In the genomic region with DNA sequence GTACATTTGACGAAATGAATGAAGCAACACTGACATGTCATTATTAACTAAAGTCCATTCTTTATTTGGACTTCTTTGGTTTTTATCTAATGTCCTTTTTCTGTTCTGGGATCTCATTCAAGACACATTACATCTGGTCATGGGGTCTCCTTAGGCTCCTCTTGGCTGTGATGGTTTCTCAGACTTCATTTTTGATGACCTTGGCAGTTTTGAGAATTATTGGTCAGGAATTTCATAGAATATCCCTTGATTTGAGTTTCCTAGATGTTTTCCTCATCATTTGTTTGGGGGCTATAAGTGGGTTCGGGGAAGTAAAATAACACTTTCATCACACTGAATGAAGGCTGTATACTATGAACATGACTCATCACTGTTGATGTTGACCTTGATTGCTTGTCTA, we compare ENCODE assay signal across 28 cellular contexts.
"Had no signal": no experiment of that assay in that cellular context is flagged by ENCODE, and none has a peak within 500 bp of the region (broad histone marks: within the 10 kb centered on the region; RNA-seq: fewer than 3 reads in every experiment).

No MANE protein-coding gene starts in this region.

- H3K36me3 ChIP-seq: colonic mucosa, esophagus muscularis mucosa, esophagus squamous epithelium, gastrocnemius medialis, gastroesophageal sphincter, heart left ventricle, heart right ventricle had no signal

- H3K4me1 ChIP-seq: colonic mucosa, esophagus muscularis mucosa, esophagus squamous epithelium, foreskin keratinocyte, gastrocnemius medialis, gastroesophageal sphincter, heart left ventricle, heart right ventricle had no signal

- DNase-seq: colonic mucosa; cortex of kidney; dermis blood vessel endothelial cell; dorsolateral prefrontal cortex; effector CD4-positive, alpha-beta T cell; effector CD8-positive, alpha-beta T cell; effector memory CD4-positive, alpha-beta T cell; effector memory CD8-positive, alpha-beta T cell; endodermal cell; erythroblast; esophagus squamous epithelium; foreskin fibroblast; foreskin keratinocyte; foreskin melanocyte; gastrocnemius medialis; glutamatergic neuron; head of caudate nucleus; heart left ventricle; heart right ventricle had no signal

- H2AFZ ChIP-seq: hepatocyte had no signal

- H3K9me3 ChIP-seq: colonic mucosa, esophagus muscularis mucosa, esophagus squamous epithelium, gastrocnemius medialis, gastroesophageal sphincter, heart left ventricle, heart right ventricle had no signal

- ATAC-seq: effector memory CD8-positive, alpha-beta T cell; esophagus mucosa; foreskin keratinocyte; gastrocnemius medialis; gastroesophageal sphincter; heart left ventricle; heart right ventricle had no signal

- H3K4me2 ChIP-seq: hepatocyte had no signal

- H3K27me3 ChIP-seq: colonic mucosa, dorsolateral prefrontal cortex, esophagus muscularis mucosa, esophagus squamous epithelium, foreskin keratinocyte, gastrocnemius medialis, gastroesophageal sphincter, heart left ventricle, heart right ventricle, hepatocyte had no signal

- H3K27ac ChIP-seq: colonic mucosa, coronary artery, dorsolateral prefrontal cortex, epithelial cell of prostate, esophagus muscularis mucosa, esophagus squamous epithelium, foreskin keratinocyte, gastrocnemius medialis, gastroesophageal sphincter, heart left ventricle, heart right ventricle, hepatocyte had no signal

- FAIRE-seq: endometrium, endothelial cell of umbilical vein, frontal cortex had no signal

- H3K4me3 ChIP-seq: colonic mucosa, coronary artery, dorsolateral prefrontal cortex, esophagus muscularis mucosa, esophagus squamous epithelium, gastrocnemius medialis, gastroesophageal sphincter, heart left ventricle, heart right ventricle, hepatocyte had no signal

- H3K79me2 ChIP-seq: hepatocyte had no signal
